In the genomic region with DNA sequence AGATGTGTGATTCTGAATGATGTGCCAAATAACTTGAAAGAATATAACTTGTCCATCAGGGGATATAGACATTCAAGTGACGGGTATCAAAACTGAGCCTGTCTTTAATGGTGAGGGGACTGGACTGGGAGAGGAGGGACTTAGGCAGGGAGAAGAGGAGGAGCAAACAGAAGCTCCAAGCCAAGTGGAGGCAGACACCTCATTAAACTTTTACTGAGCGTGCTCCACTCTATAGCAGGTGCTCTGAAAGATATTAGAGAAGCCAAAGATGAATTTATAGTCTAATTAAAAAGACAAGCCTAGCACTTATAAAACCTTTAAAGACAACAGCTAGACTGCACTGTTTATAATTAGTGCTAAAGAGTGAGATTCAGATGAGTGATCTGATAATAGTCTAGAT, we compare ENCODE assay signal across 16 cellular contexts. TPM values are rescaled to one million over a fixed set of nuclear protein-coding genes. Genes with fewer than 3 reads are reported as not detected.
DNase-seq lines count a peak whose midpoint lies in the region; ATAC-seq and TF ChIP-seq lines count a peak whose summit lies in the region.
"Had no signal": no experiment of that assay in that cellular context is flagged by ENCODE, and none has a peak within 500 bp of the region (broad histone marks: within the 10 kb centered on the region; RNA-seq: fewer than 3 reads in every experiment).

No MANE protein-coding gene starts in this region.

- intact Hi-C loops in activated CD4-positive, alpha-beta memory T cell treated with anti-CD3 and anti-CD28 coated beads for 36 hours (cut with micrococcal nuclease) = no loop called here

- CTCF ChIA-PET in activated CD4-positive, alpha-beta memory T cell treated with anti-CD3 and anti-CD28 coated beads for 36 hours (lab: Charles Lee) = no interaction called here

- no peaks in the 10 kb centered on the region for H3K36me3 ChIP-seq in WERI-Rb-1
- H3K36me3 ChIP-seq: BLaER1 had no signal

- no peaks in the 10 kb centered on the region for H3K9me3 ChIP-seq in WERI-Rb-1 (ENCODE audit: severe bottlenecking)
- H3K9me3 ChIP-seq: Caco-2 had no signal

- DNase-seq in NCI-H510A treated with DMSO at 0.1 percent for 48 hours (lab: John Stamatoyannopoulos, UW) (peak; percentile 18), NCI-H510A (lab: John Stamatoyannopoulos, UW) (no peak), NCI-H1105 treated with DMSO at 0.1 percent for 48 hours (lab: John Stamatoyannopoulos, UW) (peak; percentile 61), WERI-Rb-1 (peak; percentile 66), progenitor cell of endocrine pancreas (ENCODE audit: low spot score, unreplicated experiment) (no peak)
- no peak for DNase-seq in activated CD4-positive, alpha-beta memory T cell treated with anti-CD3 and anti-CD28 coated beads for 36 hours
- DNase-seq: 8988T; AML-193; Caco-2; CD8-positive, alpha-beta memory T cell; DMS53; H7 had no signal

- H3K27me3 Mint-ChIP-seq in progenitor cell of endocrine pancreas = peaks cover under 1% of the 10 kb centered on the region
- peaks cover 3% of the 10 kb centered on the region for H3K27me3 Mint-ChIP-seq in activated CD4-positive, alpha-beta memory T cell treated with anti-CD3 and anti-CD28 coated beads for 36 hours

- no peak overlapping the region for H3K4me3 ChIP-seq in WERI-Rb-1 (ENCODE audit: low read depth, low read length)
- H3K4me3 ChIP-seq: BLaER1, GM23338 had no signal

- H3K36me3 Mint-ChIP-seq in progenitor cell of endocrine pancreas (ENCODE audit: insufficient read depth) = no peaks in the 10 kb centered on the region
- no peaks in the 10 kb centered on the region for H3K36me3 Mint-ChIP-seq in activated CD4-positive, alpha-beta memory T cell treated with anti-CD3 and anti-CD28 coated beads for 36 hours
- H3K36me3 Mint-ChIP-seq: CD8-positive, alpha-beta memory T cell had no signal

- H3K9me3 Mint-ChIP-seq in progenitor cell of endocrine pancreas (ENCODE audit: low read depth) = no peaks in the 10 kb centered on the region
- no peaks in the 10 kb centered on the region for H3K9me3 Mint-ChIP-seq in activated CD4-positive, alpha-beta memory T cell treated with anti-CD3 and anti-CD28 coated beads for 36 hours
- H3K9me3 Mint-ChIP-seq: CD8-positive, alpha-beta memory T cell had no signal

- POLR2A ChIA-PET in activated CD4-positive, alpha-beta memory T cell treated with anti-CD3 and anti-CD28 coated beads for 36 hours (lab: Charles Lee) = no interaction called here

- no peak for ATAC-seq in GM18517 (IDR thresholded peaks at IDR 0.05; ENCODE audit: unreplicated experiment)
- ATAC-seq: GM23338 had no signal

- peak overlapping the region; percentile 23 for H3K27ac Mint-ChIP-seq in progenitor cell of endocrine pancreas
- H3K27ac Mint-ChIP-seq in activated CD4-positive, alpha-beta memory T cell treated with anti-CD3 and anti-CD28 coated beads for 36 hours = no peak overlapping the region
- H3K27ac Mint-ChIP-seq: CD8-positive, alpha-beta memory T cell; GM23338 had no signal

- H3K4me1 Mint-ChIP-seq in progenitor cell of endocrine pancreas (ENCODE audit: low read depth) = peaks cover 18% of the 10 kb centered on the region
- H3K4me1 Mint-ChIP-seq in activated CD4-positive, alpha-beta memory T cell treated with anti-CD3 and anti-CD28 coated beads for 36 hours (ENCODE audit: low read depth) = no peaks in the 10 kb centered on the region
- H3K4me1 Mint-ChIP-seq: CD8-positive, alpha-beta memory T cell had no signal

- TF ChIP-seq CTCF in WERI-Rb-1 (IDR thresholded peaks at IDR 0.05; ENCODE audit: low read depth, low read length) (no peak), progenitor cell of endocrine pancreas (IDR thresholded peaks at IDR 0.05; ENCODE audit: unreplicated experiment) (no peak)

- no peak overlapping the region for H3K4me3 Mint-ChIP-seq in progenitor cell of endocrine pancreas (ENCODE audit: low read depth)
- no peak overlapping the region for H3K4me3 Mint-ChIP-seq in activated CD4-positive, alpha-beta memory T cell treated with anti-CD3 and anti-CD28 coated beads for 36 hours
- H3K4me3 Mint-ChIP-seq: CD8-positive, alpha-beta memory T cell; GM23338 had no signal

- H3K27me3 ChIP-seq in WERI-Rb-1 (ENCODE audit: insufficient read depth, low read depth, severe bottlenecking) = no peaks in the 10 kb centered on the region
- H3K27me3 ChIP-seq: BLaER1 had no signal

- no peak overlapping the region for H3K27ac ChIP-seq in WERI-Rb-1
- H3K27ac ChIP-seq: BLaER1, HL-60 had no signal

RNA-seq across cellular contexts. Expression of a gene that starts 47.7 kb away (rescaled TPM):
- 140 and 145 TPM in 2 replicates for total RNA-seq in progenitor cell of endocrine pancreas
- 100 to 1,000 TPM; 215 to 222 TPM for total RNA-seq in activated CD4-positive, alpha-beta memory T cell treated with anti-CD3 and anti-CD28 coated beads for 36 hours

Comparison
In these comparisons a context has a peak if more than half of its experiments do, and no peak if none do; other contexts are left out.
1. DNase-seq: peak in NCI-H510A treated with DMSO at 0.1 percent for 48 hours (single experiment), NCI-H1105 treated with DMSO at 0.1 percent for 48 hours (single experiment) and WERI-Rb-1 (single experiment); none in NCI-H510A (single experiment), progenitor cell of endocrine pancreas (single experiment) and activated CD4-positive, alpha-beta memory T cell treated with anti-CD3 and anti-CD28 coated beads for 36 hours (single experiment).